ENCODE assay signal across 17 cellular contexts in genomic region chr2:181943411-181944124, GRCh38. TPM values are rescaled to one million over a fixed set of nuclear protein-coding genes. Genes with fewer than 3 reads are reported as not detected.
DNase-seq lines count a peak whose midpoint lies in the region; ATAC-seq, FAIRE-seq and TF ChIP-seq lines count a peak whose summit lies in the region.
"Had no signal": no experiment of that assay in that cellular context is flagged by ENCODE, and none has a peak within 500 bp of the region (broad histone marks: within the 10 kb centered on the region; RNA-seq: fewer than 3 reads in every experiment).

No MANE protein-coding gene starts in this region.

- CTCF ChIA-PET in HepG2 (lab: Yijun Ruan, JAX; ENCODE audit: low intra/inter-chr PET ratio, low total read pairs): no interaction called here
- CTCF ChIA-PET in CD8-positive, alpha-beta T cell (lab: Charles Lee): interaction anchor here (1.2 kb wide), 1 partner anchor 10 kb away, joined by 3 read pairs; no protein-coding TSS in a partner anchor

- H3K27ac ChIP-seq in HepG2 (ENCODE audit: extremely low read length, insufficient read depth, low read length): peak overlapping the region; percentile 66
- H3K27ac ChIP-seq in neuronal stem cell (replicated peaks; ENCODE audit: low read length): no peak overlapping the region
- H3K27ac ChIP-seq in CD8-positive, alpha-beta T cell (ENCODE audit: low read depth, low read length): no peak overlapping the region
- H3K27ac ChIP-seq in psoas muscle: no peak overlapping the region

- H3K4me1 ChIP-seq in HepG2 (ENCODE audit: insufficient read depth, low read length) (peaks cover 45% of the 10 kb centered on the region), neuronal stem cell (ENCODE audit: control insufficient read depth in 2 of 2, insufficient read depth in 1 of 2, low read depth in 1 of 2, low read length in 2 of 2) (no peaks in the 10 kb centered on the region), psoas muscle (no peaks in the 10 kb centered on the region)
- no peaks in the 10 kb centered on the region for H3K4me1 ChIP-seq in CD8-positive, alpha-beta T cell (ENCODE audit: insufficient read depth, low read length)

- H3K36me3 ChIP-seq in HepG2 (replicated peaks in 1 of 2; ENCODE audit: control insufficient read depth in 1 of 2, insufficient read depth in 2 of 2, low read length in 2 of 2) (no peaks in the 10 kb centered on the region), neuronal stem cell (replicated peaks in 1 of 2; ENCODE audit: control insufficient read depth in 2 of 2, insufficient read depth in 2 of 2, low read length in 2 of 2) (no peaks in the 10 kb centered on the region), psoas muscle (ENCODE audit: insufficient read depth in 1 of 2, low read depth in 1 of 2) (no peaks in the 10 kb centered on the region)
- H3K36me3 ChIP-seq in CD8-positive, alpha-beta T cell (ENCODE audit: insufficient read depth, low read length): no peaks in the 10 kb centered on the region

- no peak overlapping the region for H2BK120ac ChIP-seq in neuronal stem cell (ENCODE audit: low read depth, low read length)

- ATAC-seq in HepG2 (no peak), psoas muscle (no peak)
- no peak for ATAC-seq in CD8-positive, alpha-beta T cell
- ATAC-seq: Panc1 had no signal

- TF ChIP-seq RAD21 in Ishikawa (IDR thresholded peaks at IDR 0.05; ENCODE audit: low read depth): no peak
- TF ChIP-seq RAD21 in HepG2 (CRISPR knock-in tag; IDR thresholded peaks at IDR 0.05): no peak

- in situ Hi-C loops in HepG2 (cut with HindIII; ENCODE audit: extremely low pct_ligation_motif_present, low pct_unique_long_range_greater_than_20kb): no loop called here

- H3K18ac ChIP-seq in neuronal stem cell (ENCODE audit: low read length): no peak overlapping the region

- 10% methylated on average over 2 of the region's 2 CpGs for WGBS in HepG2 (ENCODE audit: low lambda C conversion rate)
- WGBS in neuronal stem cell (ENCODE audit: extremely low coverage in 2 of 2, insufficient read length in 2 of 2, insufficient replicate concordance in 1 of 2), 2 donors: no CpG with 5 or more reads among the region's 2 CpGs
- WGBS in psoas muscle, 3 donors: 91 to 93% (median 93%) methylated on average over 2 of the region's 2 CpGs

- POLR2A ChIA-PET in HepG2 (lab: Yijun Ruan, JAX): interaction anchor here (1.2 kb wide), 1 partner anchor 15 kb away, joined by 3 read pairs; no protein-coding TSS in a partner anchor
- POLR2A ChIA-PET in CD8-positive, alpha-beta T cell (lab: Charles Lee): no interaction called here

- H3K27me3 ChIP-seq in HepG2 (ENCODE audit: control insufficient read depth in 1 of 2, insufficient read depth in 2 of 2, low read length in 2 of 2): no peaks in the 10 kb centered on the region
- H3K27me3 ChIP-seq in neuronal stem cell (ENCODE audit: control insufficient read depth in 3 of 3, insufficient read depth in 3 of 3, low read depth in 1 of 3, low read length in 3 of 3): no peaks in the 10 kb centered on the region
- H3K27me3 ChIP-seq in CD8-positive, alpha-beta T cell (ENCODE audit: insufficient read depth, low read length): no peaks in the 10 kb centered on the region
- no peaks in the 10 kb centered on the region for H3K27me3 ChIP-seq in psoas muscle (ENCODE audit: insufficient read depth in 3 of 3, low read length in 2 of 3)

- no peak overlapping the region for H3K4me3 Mint-ChIP-seq in CD8-positive, alpha-beta T cell
- H3K4me3 Mint-ChIP-seq: CD4-positive, alpha-beta memory T cell had no signal

- no peaks in the 10 kb centered on the region for H3K4me1 Mint-ChIP-seq in CD8-positive, alpha-beta T cell (ENCODE audit: low read depth)
- H3K4me1 Mint-ChIP-seq: CD4-positive, alpha-beta memory T cell had no signal

- H3K27ac Mint-ChIP-seq in CD8-positive, alpha-beta T cell: no peak overlapping the region
- H3K27ac Mint-ChIP-seq: CD4-positive, alpha-beta memory T cell had no signal

- H4K20me1 ChIP-seq in HepG2 (ENCODE audit: insufficient read depth, low read length): no peaks in the 10 kb centered on the region

- no TSS peak for BruUV-seq in HepG2 (replicated peaks; lab: Mats Ljungman, UMichigan)

- no peak overlapping the region for H4K8ac ChIP-seq in neuronal stem cell (ENCODE audit: low read depth, low read length)

- H3K9me3 ChIP-seq in HepG2 (ENCODE audit: low read length): no peaks in the 10 kb centered on the region
- no peaks in the 10 kb centered on the region for H3K9me3 ChIP-seq in neuronal stem cell (replicated peaks in 1 of 2; ENCODE audit: control insufficient read depth in 2 of 2, insufficient read depth in 1 of 2, low read depth in 1 of 2, low read length in 2 of 2)
- H3K9me3 ChIP-seq in CD8-positive, alpha-beta T cell (ENCODE audit: low read length): no peaks in the 10 kb centered on the region
- no peaks in the 10 kb centered on the region for H3K9me3 ChIP-seq in psoas muscle

- peak overlapping the region; percentile 69 for H3K4me2 ChIP-seq in HepG2 (ENCODE audit: low read depth, low read length)
- no peak overlapping the region for H3K4me2 ChIP-seq in neuronal stem cell (ENCODE audit: insufficient read depth, low read length, poor library complexity, severe bottlenecking)

- H3K27me3 Mint-ChIP-seq in CD8-positive, alpha-beta T cell (ENCODE audit: low read depth): peaks cover 25% of the 10 kb centered on the region

- H3K36me3 Mint-ChIP-seq in CD8-positive, alpha-beta T cell: no peaks in the 10 kb centered on the region
- H3K36me3 Mint-ChIP-seq: CD4-positive, alpha-beta memory T cell had no signal

- H2BK15ac ChIP-seq in neuronal stem cell (ENCODE audit: low read length): no peak overlapping the region

- intact Hi-C loops in HepG2 (cut with micrococcal nuclease; ENCODE audit: unreplicated experiment): loop anchor here (1.0 to 2.0 kb wide), 2 partner anchors 11 to 39 kb away; no protein-coding TSS in a partner anchor
- intact Hi-C loops in CD8-positive, alpha-beta T cell (cut with DNase I, micrococcal nuclease): no loop called here
- intact Hi-C loops in psoas muscle (cut with DNase I): no loop called here

- H2BK12ac ChIP-seq in neuronal stem cell (ENCODE audit: low read length): no peak overlapping the region

- no peak overlapping the region for H3K14ac ChIP-seq in neuronal stem cell (ENCODE audit: low read length)

- peak; percentile 17 for DNase-seq in AG10803 (ENCODE audit: low read depth)
- DNase-seq in HepG2 (ENCODE audit: low spot score): no peak
- DNase-seq in neuronal stem cell (ENCODE audit: low spot score): no peak
- no peak for DNase-seq in SKM-1 treated with dmso at 0.1 percent for 144 hours (lab: John Stamatoyannopoulos, UW; ENCODE audit: unreplicated experiment)
- DNase-seq in NCI-H510A treated with DMSO at 0.1 percent for 48 hours (lab: John Stamatoyannopoulos, UW): no peak
- no peak for DNase-seq in CD8-positive, alpha-beta T cell
- DNase-seq in psoas muscle: no peak
- DNase-seq: 8988T; CD4-positive, alpha-beta memory T cell; GF-D8; KG1; NCI-H1436 treated with DMSO at 0.1 percent for 48 hours; NCI-H2081 treated with DMSO at 0.1 percent for 48 hours; NCI-H510A had no signal

- H2AFZ ChIP-seq in HepG2 (ENCODE audit: low read length): peak overlapping the region; percentile 7
- peak overlapping the region; percentile 50 for H2AFZ ChIP-seq in neuronal stem cell (ENCODE audit: low read length)

- H3K9ac ChIP-seq in HepG2 (ENCODE audit: insufficient read depth, low read depth, low read length): peak overlapping the region; percentile 17; the same call in 1 of the 2 replicates
- H3K9ac ChIP-seq in neuronal stem cell (ENCODE audit: low read depth, low read length, poor library complexity): no peak overlapping the region

- H3K4me3 ChIP-seq in AG10803 (ENCODE audit: low read length): no peak overlapping the region
- H3K4me3 ChIP-seq in HepG2 (replicated peaks in 1 of 3; ENCODE audit: insufficient read depth in 1 of 3, low read depth in 2 of 3, low read length in 3 of 3): peak overlapping the region in 2 of 3 experiments; percentile 25 to 26; a peak in 3 of 6 replicates
- no peak overlapping the region for H3K4me3 ChIP-seq in neuronal stem cell (ENCODE audit: low read length in 2 of 2)
- H3K4me3 ChIP-seq in CD8-positive, alpha-beta T cell (ENCODE audit: low read depth, low read length): no peak overlapping the region
- H3K4me3 ChIP-seq in psoas muscle: no peak overlapping the region

- H2BK5ac ChIP-seq in neuronal stem cell (ENCODE audit: low read length): no peak overlapping the region

- FAIRE-seq in HepG2 (lab: Jason Lieb, UNC): no peak
- FAIRE-seq: GM12891 had no signal

- no peak for TF ChIP-seq POLR2A in HepG2 (IDR thresholded peaks at IDR 0.05; ENCODE audit: insufficient read depth in 1 of 2, low read depth in 2 of 2, low read length in 2 of 2)

- H2AK5ac ChIP-seq in neuronal stem cell (ENCODE audit: low read depth, low read length): no peak overlapping the region

- TF ChIP-seq EP300 in Ishikawa (IDR thresholded peaks at IDR 0.05; ENCODE audit: borderline replicate concordance) (no peak), HepG2 (IDR thresholded peaks at IDR 0.05; ENCODE audit: low read depth in 2 of 2, low read length in 2 of 2) (0 out of 4 replicates have a peak, but pooled peaks of 1 of the 2 experiments have one; percentile 2), HepG2 (CRISPR knock-in tag; IDR thresholded peaks at IDR 0.05; ENCODE audit: borderline replicate concordance) (no peak)

- no peaks in the 10 kb centered on the region for H3K79me1 ChIP-seq in neuronal stem cell (ENCODE audit: low read depth, low read length)

- H3K9me3 Mint-ChIP-seq in CD8-positive, alpha-beta T cell: no peaks in the 10 kb centered on the region
- H3K9me3 Mint-ChIP-seq: CD4-positive, alpha-beta memory T cell had no signal

- H3K4ac ChIP-seq in neuronal stem cell (ENCODE audit: low read length): no peak overlapping the region

- no peaks in the 10 kb centered on the region for H3K79me2 ChIP-seq in HepG2 (ENCODE audit: insufficient read depth, low read length)

- H3K23ac ChIP-seq in neuronal stem cell (ENCODE audit: low read depth, low read length, poor library complexity): no peak overlapping the region

- H4K91ac ChIP-seq in neuronal stem cell (ENCODE audit: low read depth, low read length, poor library complexity): no peak overlapping the region

- TF ChIP-seq CTCF in AG10803 (conservative IDR thresholded peaks at IDR 0.05; ENCODE audit: low read length) (no peak), HepG2 (CRISPR knock-in tag; IDR thresholded peaks at IDR 0.05) (no peak), psoas muscle (IDR thresholded peaks at IDR 0.05) (no peak)
- no peak for TF ChIP-seq CTCF in CD8-positive, alpha-beta T cell (IDR thresholded peaks at IDR 0.05)

RNA-seq across cellular contexts. Expression of gene PPP1R1C, which starts 42.1 kb away (rescaled TPM):
- total RNA-seq in HepG2 (2016; rRNA removed; fragmentation: Illumina TruSeq; extraction: Trizol): 1.5 and 2.4 TPM in 2 replicates
- 0.79 and 1.8 TPM in 2 replicates for total RNA-seq in HepG2 (2016; cell fraction: cytosol; rRNA removed; fragmentation: Illumina TruSeq; extraction: Trizol; ENCODE audit: low read depth)
- total RNA-seq in HepG2 (2016; cell fraction: insoluble cytoplasmic fraction; rRNA removed; fragmentation: Illumina TruSeq; extraction: Trizol): 1.7 and 1.9 TPM in 2 replicates
- total RNA-seq in HepG2 (2016; cell fraction: membrane; rRNA removed; fragmentation: Illumina TruSeq; extraction: Trizol): 1.8 and 1.9 TPM in 2 replicates
- 2.1 and 2.4 TPM in 2 replicates for total RNA-seq in HepG2 (2016; cell fraction: nucleus; rRNA removed; fragmentation: Illumina TruSeq; extraction: Trizol)
- polyA plus RNA-seq in HepG2 (2011; rRNA removed): 2.9 and 3.5 TPM in 2 replicates
- polyA plus RNA-seq in HepG2 (2011; cell fraction: cytosol; rRNA removed): 1.6 and 2.1 TPM in 2 replicates
- 0.87 and 0.90 TPM in 2 replicates for polyA plus RNA-seq in HepG2 (2011; cell fraction: nucleus; rRNA removed)
- polyA plus RNA-seq in HepG2 (2012): 6.6 and 22.4 TPM in 2 replicates
- polyA plus RNA-seq in HepG2 (2016; cell fraction: cytosol; fragmentation: Illumina TruSeq; extraction: Trizol; ENCODE audit: low read depth): 0.83 and 1.6 TPM in 2 replicates
- polyA plus RNA-seq in HepG2 (2016; cell fraction: insoluble cytoplasmic fraction; fragmentation: Illumina TruSeq; extraction: Trizol; ENCODE audit: low read depth): 2.9 and 3.3 TPM in 2 replicates
- 3.2 and 3.5 TPM in 2 replicates for polyA plus RNA-seq in HepG2 (2016; cell fraction: membrane; fragmentation: Illumina TruSeq; extraction: Trizol; ENCODE audit: low read depth)
- 1.2 and 2.1 TPM in 2 replicates for polyA plus RNA-seq in HepG2 (2016; cell fraction: nucleus; fragmentation: Illumina TruSeq; extraction: Trizol; ENCODE audit: insufficient read depth, low read depth)
- 0.34 TPM in 1 of 2 replicates, not detected in the other for polyA minus RNA-seq in HepG2 (2011; rRNA and poly(A)+ RNA removed; ENCODE audit: low replicate concordance)
- 1.5 TPM in 1 of 2 replicates, not detected in the other for polyA minus RNA-seq in HepG2 (2011; cell fraction: cytosol; rRNA and poly(A)+ RNA removed)
- 5.0 and 5.9 TPM in 2 replicates for polyA minus RNA-seq in HepG2 (2011; cell fraction: nucleus; rRNA and poly(A)+ RNA removed)
- 2.6 TPM for polyA plus RNA-seq in neuronal stem cell (2013, experiment 1 of 2)
- polyA plus RNA-seq in neuronal stem cell (2013, experiment 2 of 2): 2.9 TPM
- total RNA-seq in CD8-positive, alpha-beta T cell: not detected
- total RNA-seq in psoas muscle: 1 to 10 TPM in 1 of 4 donors, under 1 TPM in 2, not detected in 1; 0.40 to 1.1 (median 0.99) TPM
- polyA plus RNA-seq in psoas muscle: under 1 TPM; 0.18 to 0.22 (median 0.19) TPM
- total RNA-seq: CD4-positive, alpha-beta memory T cell had no signal
- polyA plus RNA-seq: CD4-positive, alpha-beta memory T cell had no signal

RNA-seq across cellular contexts. Expression of gene ITPRID2, which starts 52.0 kb away (rescaled TPM):
- total RNA-seq in HepG2 (2016; rRNA removed; fragmentation: Illumina TruSeq; extraction: Trizol) (61.4 and 62.3 TPM in 2 replicates), psoas muscle (10 to 100 TPM; 46.0 to 73.3 (median 65.9) TPM)
- total RNA-seq in HepG2 (2016; cell fraction: cytosol; rRNA removed; fragmentation: Illumina TruSeq; extraction: Trizol; ENCODE audit: low read depth): 20.6 and 24.7 TPM in 2 replicates
- 58.6 TPM in 2 replicates for total RNA-seq in HepG2 (2016; cell fraction: insoluble cytoplasmic fraction; rRNA removed; fragmentation: Illumina TruSeq; extraction: Trizol)
- 55.8 and 67.6 TPM in 2 replicates for total RNA-seq in HepG2 (2016; cell fraction: membrane; rRNA removed; fragmentation: Illumina TruSeq; extraction: Trizol)
- 88.9 and 104 TPM in 2 replicates for total RNA-seq in HepG2 (2016; cell fraction: nucleus; rRNA removed; fragmentation: Illumina TruSeq; extraction: Trizol)
- polyA plus RNA-seq in HepG2 (2011; rRNA removed) (35.3 and 44.8 TPM in 2 replicates), psoas muscle (10 to 100 TPM; 31.6 to 56.4 (median 36.8) TPM)
- polyA plus RNA-seq in HepG2 (2011; cell fraction: cytosol; rRNA removed): 18.4 and 22.5 TPM in 2 replicates
- 53.6 and 55.5 TPM in 2 replicates for polyA plus RNA-seq in HepG2 (2011; cell fraction: nucleus; rRNA removed)
- polyA plus RNA-seq in HepG2 (2012): 46.5 and 98.8 TPM in 2 replicates
- polyA plus RNA-seq in HepG2 (2016; cell fraction: cytosol; fragmentation: Illumina TruSeq; extraction: Trizol; ENCODE audit: low read depth): 11.8 and 15.3 TPM in 2 replicates
- 41.0 and 41.5 TPM in 2 replicates for polyA plus RNA-seq in HepG2 (2016; cell fraction: insoluble cytoplasmic fraction; fragmentation: Illumina TruSeq; extraction: Trizol; ENCODE audit: low read depth)
- polyA plus RNA-seq in HepG2 (2016; cell fraction: membrane; fragmentation: Illumina TruSeq; extraction: Trizol; ENCODE audit: low read depth): 30.8 and 35.3 TPM in 2 replicates
- polyA plus RNA-seq in HepG2 (2016; cell fraction: nucleus; fragmentation: Illumina TruSeq; extraction: Trizol; ENCODE audit: insufficient read depth, low read depth): 84.9 and 97.5 TPM in 2 replicates
- polyA minus RNA-seq in HepG2 (2011; rRNA and poly(A)+ RNA removed; ENCODE audit: low replicate concordance): 41.9 and 108 TPM in 2 replicates
- 29.6 and 32.2 TPM in 2 replicates for polyA minus RNA-seq in HepG2 (2011; cell fraction: cytosol; rRNA and poly(A)+ RNA removed)
- polyA minus RNA-seq in HepG2 (2011; cell fraction: nucleus; rRNA and poly(A)+ RNA removed): 110 and 150 TPM in 2 replicates
- 17.1 TPM for polyA plus RNA-seq in neuronal stem cell (2013, experiment 1 of 2)
- 18.2 TPM for polyA plus RNA-seq in neuronal stem cell (2013, experiment 2 of 2)
- total RNA-seq in CD8-positive, alpha-beta T cell: 10 to 100 TPM; 64.8 to 79.3 TPM

Comparison
In these comparisons a context has a peak if more than half of its experiments do, and no peak if none do; other contexts are left out.
1. H3K4me3 ChIP-seq: peak in HepG2 (2 of 3); none in AG10803 (single experiment), neuronal stem cell (0 of 2), CD8-positive, alpha-beta T cell (single experiment) and psoas muscle (single experiment).